In the genomic region with DNA sequence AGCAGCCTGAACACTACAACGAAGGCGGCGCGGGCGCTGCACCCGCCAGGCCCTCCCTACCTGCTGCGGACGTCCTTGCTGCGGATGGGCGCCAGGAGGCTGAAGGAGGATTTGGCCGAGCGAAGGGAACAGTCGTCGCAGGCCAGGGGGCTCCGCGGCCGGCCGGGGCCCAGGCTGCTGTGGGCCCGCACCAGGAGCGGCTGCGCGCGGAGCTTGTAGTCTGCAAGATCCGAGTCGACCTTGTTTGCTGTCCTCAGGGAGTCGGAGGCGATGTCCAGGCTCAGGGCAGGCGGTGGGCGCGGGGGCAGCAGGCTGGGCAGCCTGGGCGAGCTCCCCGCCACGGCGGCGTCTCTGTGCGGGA, we compare ENCODE assay signal across 6 cellular contexts. TPM values are rescaled to one million over a fixed set of nuclear protein-coding genes. Genes with fewer than 3 reads are reported as not detected.
DNase-seq lines count a peak whose midpoint lies in the region; TF ChIP-seq lines count a peak whose summit lies in the region.

No MANE protein-coding gene starts in this region.

- peak overlapping the region; percentile 63; the same call in 1 of the 2 replicates for H3K9ac ChIP-seq in HUES48 (ENCODE audit: low read depth, low read length)
- peak overlapping the region; percentile 98 for H3K9ac ChIP-seq in skeletal muscle satellite cell (ENCODE audit: low read depth, low read length)

- H3K36me3 ChIP-seq in HUES48 (ENCODE audit: control insufficient read depth, insufficient read depth, low read length), result peaks cover 33% of the 10 kb centered on the region
- peaks cover 53% of the 10 kb centered on the region for H3K36me3 ChIP-seq in skeletal muscle satellite cell (ENCODE audit: insufficient read depth, low read length)

- no peak overlapping the region for H3K27ac ChIP-seq in HUES48 (ENCODE audit: low read depth, low read length)

- no peaks in the 10 kb centered on the region for H3K4me1 ChIP-seq in HUES48 (ENCODE audit: control insufficient read depth, insufficient read depth, low read length)
- peaks cover 26% of the 10 kb centered on the region for H3K4me1 ChIP-seq in skeletal muscle satellite cell (ENCODE audit: control insufficient read depth, insufficient read depth, low read length)

- peak overlapping the region; percentile 100 for H3K4me2 ChIP-seq in skeletal muscle satellite cell (ENCODE audit: low read length)

- H3K27me3 ChIP-seq in HUES48 (ENCODE audit: control insufficient read depth, insufficient read depth, low read length) (no peaks in the 10 kb centered on the region), skeletal muscle satellite cell (ENCODE audit: control insufficient read depth, insufficient read depth, low read length) (no peaks in the 10 kb centered on the region)

- H3K9me3 ChIP-seq in HUES48 (ENCODE audit: control insufficient read depth, insufficient read depth, low read length), result no peaks in the 10 kb centered on the region
- no peaks in the 10 kb centered on the region for H3K9me3 ChIP-seq in skeletal muscle satellite cell (replicated peaks; ENCODE audit: low read length)

- peak overlapping the region; percentile 84 for H3K4me3 ChIP-seq in HUES48 (ENCODE audit: low read depth, low read length)
- peak overlapping the region; percentile 65 for H3K4me3 ChIP-seq in epithelial cell of esophagus (ENCODE audit: low read length)
- peak overlapping the region; percentile 96 for H3K4me3 ChIP-seq in skeletal muscle satellite cell (ENCODE audit: low read length)

- peak; percentile 67 for DNase-seq in ELF-1 (ENCODE audit: low read depth, low spot score)
- no peak for DNase-seq in epithelial cell of esophagus (ENCODE audit: low read depth)
- DNase-seq in NCI-H2029 (lab: John Stamatoyannopoulos, UW), result no peak
- DNase-seq in ureter (ENCODE audit: low spot score), result no peak

- TF ChIP-seq CTCF in epithelial cell of esophagus (IDR thresholded peaks at IDR 0.05; ENCODE audit: insufficient read depth, low read depth, low read length, missing control alignments), result no peak

RNA-seq across cellular contexts. Expression of a gene that starts 1.1 kb away (rescaled TPM):
- 7.9 and 8.5 TPM in 2 replicates for total RNA-seq in skeletal muscle satellite cell (2012; rRNA removed)
- total RNA-seq in ureter, result 13.5 TPM

RNA-seq across cellular contexts. Expression of a gene that starts 28.1 kb away (rescaled TPM):
- total RNA-seq in skeletal muscle satellite cell (2012; rRNA removed), result 64.2 and 79.1 TPM in 2 replicates
- total RNA-seq in ureter, result 51.2 TPM

RNA-seq across cellular contexts. Expression of a gene that starts 28.1 kb away (rescaled TPM):
- 49.4 and 53.1 TPM in 2 replicates for total RNA-seq in skeletal muscle satellite cell (2012; rRNA removed)
- 50.1 TPM for total RNA-seq in ureter

RNA-seq across cellular contexts. Expression of a gene that starts 38.6 kb away (rescaled TPM):
- total RNA-seq in skeletal muscle satellite cell (2012; rRNA removed), result 16.4 and 19.0 TPM in 2 replicates
- total RNA-seq in ureter, result 14.0 TPM

RNA-seq across cellular contexts. Expression of a gene that starts 44.3 kb away (rescaled TPM):
- total RNA-seq in skeletal muscle satellite cell (2012; rRNA removed), result 31.5 and 31.7 TPM in 2 replicates
- 102 TPM for total RNA-seq in ureter
